Comparison of ENCODE assay signal across 10 cellular contexts in genomic region chr12:47824629-47825028, GRCh38. TPM values are rescaled to one million over a fixed set of nuclear protein-coding genes. Genes with fewer than 3 reads are reported as not detected.
DNase-seq lines count a peak whose midpoint lies in the region; ATAC-seq and TF ChIP-seq lines count a peak whose summit lies in the region.
"Had no signal": no experiment of that assay in that cellular context is flagged by ENCODE, and none has a peak within 500 bp of the region (broad histone marks: within the 10 kb centered on the region; RNA-seq: fewer than 3 reads in every experiment).

No MANE protein-coding gene starts in this region.

- peak overlapping the region; percentile 39 for H2AFZ ChIP-seq in KMS-11 (ENCODE audit: low read depth)

- H3K27ac ChIP-seq in BLaER1 treated with 17β-estradiol and CSF1 and Interleukin-3, amounts not matched to agents 10 nM and 100 nM, result peak overlapping the region in 4 of 11 experiments; percentile 1 to 17 (median 13); a peak in 1 of 22 replicates
- H3K27ac ChIP-seq in KMS-11 (peak overlapping the region; percentile 22; the same call in 1 of the 2 replicates), breast epithelium (peak overlapping the region; percentile 98 to 100), neutrophil (peak overlapping the region; percentile 40)

- H4K20me1 ChIP-seq in BLaER1 treated with 17β-estradiol and CSF1 and Interleukin-3, amounts not matched to agents 10 nM and 100 nM, result no peaks in the 10 kb centered on the region
- H4K20me1 ChIP-seq in KMS-11 (ENCODE audit: insufficient read depth), result no peaks in the 10 kb centered on the region

- TF ChIP-seq CTCF in KMS-11 (conservative IDR thresholded peaks at IDR 0.05; ENCODE audit: low read depth, low read length), result no peak
- no peak for TF ChIP-seq CTCF in breast epithelium (IDR thresholded peaks at IDR 0.05)
- no peak for TF ChIP-seq CTCF in neutrophil (IDR thresholded peaks at IDR 0.05)

- no peak overlapping the region for H3K4me3 ChIP-seq in BLaER1 treated with 17β-estradiol and CSF1 and Interleukin-3, amounts not matched to agents 10 nM and 100 nM
- H3K4me3 ChIP-seq in KMS-11 (IDR thresholded peaks at IDR 0.05; ENCODE audit: insufficient read depth, low read depth, low read length) (no peak overlapping the region), breast epithelium (no peak overlapping the region), neutrophil (ENCODE audit: low read depth in 1 of 2, low read length in 1 of 2) (no peak overlapping the region), HAP-1 (no peak overlapping the region)

- H3K9ac ChIP-seq in BLaER1 treated with 17β-estradiol and CSF1 and Interleukin-3, amounts not matched to agents 10 nM and 100 nM, result no peak overlapping the region
- H3K9ac ChIP-seq in KMS-11, result no peak overlapping the region

- ATAC-seq in HG02588 (IDR thresholded peaks at IDR 0.05; ENCODE audit: unreplicated experiment), result no peak
- no peak for ATAC-seq in HG02623 (IDR thresholded peaks at IDR 0.05; ENCODE audit: unreplicated experiment)

- H3K36me3 ChIP-seq in BLaER1 treated with 17β-estradiol and CSF1 and Interleukin-3, amounts not matched to agents 10 nM and 100 nM, result no peaks in the 10 kb centered on the region
- H3K36me3 ChIP-seq in KMS-11 (ENCODE audit: insufficient read depth) (no peaks in the 10 kb centered on the region), breast epithelium (no peaks in the 10 kb centered on the region), neutrophil (no peaks in the 10 kb centered on the region), HAP-1 (replicated peaks) (no peaks in the 10 kb centered on the region)

- no peaks in the 10 kb centered on the region for H3K9me3 ChIP-seq in BLaER1 treated with 17β-estradiol and CSF1 and Interleukin-3, amounts not matched to agents 10 nM and 100 nM (replicated peaks in 1 of 11)
- no peaks in the 10 kb centered on the region for H3K9me3 ChIP-seq in breast epithelium
- no peaks in the 10 kb centered on the region for H3K9me3 ChIP-seq in neutrophil
- H3K9me3 ChIP-seq in HAP-1, result no peaks in the 10 kb centered on the region

- in situ Hi-C loops in HAP-1 (cut with MboI; ENCODE audit: low sequenced_read_pairs), result no loop called here

- peak overlapping the region; percentile 48 to 99 (median 93); a peak in 20 of 22 replicates for H3K4me2 ChIP-seq in BLaER1 treated with 17β-estradiol and CSF1 and Interleukin-3, amounts not matched to agents 10 nM and 100 nM
- peak overlapping the region; percentile 64 for H3K4me2 ChIP-seq in KMS-11

- intact Hi-C loops in breast epithelium (cut with DNase I; ENCODE audit: low total_unique reads), result no loop called here

- no peak for TF ChIP-seq POLR2A in breast epithelium (IDR thresholded peaks at IDR 0.05)

- DNase-seq in breast epithelium (ENCODE audit: low spot score in 2 of 2) (no peak), HAP-1 (ENCODE audit: low spot score in 2 of 2) (no peak), LoVo (ENCODE audit: low spot score) (no peak)
- DNase-seq: activated effector memory CD4-positive, alpha-beta T cell treated with Interleukin-2 at 50 U/mL for 16 hours; NCI-H69 had no signal

- H3K79me2 ChIP-seq in KMS-11 (ENCODE audit: insufficient read depth, low read depth), result peaks cover 12% of the 10 kb centered on the region; the same call in 1 of the 2 replicates

- H3K4me1 ChIP-seq in BLaER1 treated with 17β-estradiol and CSF1 and Interleukin-3, amounts not matched to agents 10 nM and 100 nM, result peaks cover 63 to 91% (median 76%) of the 10 kb centered on the region in 10 experiments
- peaks cover 79% of the 10 kb centered on the region for H3K4me1 ChIP-seq in KMS-11 (ENCODE audit: low read depth, poor library complexity, severe bottlenecking)
- H3K4me1 ChIP-seq in breast epithelium, result peaks cover 40 to 46% of the 10 kb centered on the region in 2 donors
- peaks cover 67 to 69% of the 10 kb centered on the region in 2 experiments for H3K4me1 ChIP-seq in neutrophil (ENCODE audit: control insufficient read depth in 1 of 2, insufficient read depth in 1 of 2, low read depth in 1 of 2, low read length in 1 of 2)
- H3K4me1 ChIP-seq in HAP-1, result peaks cover 14% of the 10 kb centered on the region

- no peaks in the 10 kb centered on the region for H3K27me3 ChIP-seq in BLaER1 treated with 17β-estradiol and CSF1 and Interleukin-3, amounts not matched to agents 10 nM and 100 nM
- no peaks in the 10 kb centered on the region for H3K27me3 ChIP-seq in KMS-11 (ENCODE audit: insufficient read depth, low read depth)
- H3K27me3 ChIP-seq in breast epithelium, result no peaks in the 10 kb centered on the region
- no peaks in the 10 kb centered on the region for H3K27me3 ChIP-seq in neutrophil
- no peaks in the 10 kb centered on the region for H3K27me3 ChIP-seq in HAP-1 (ENCODE audit: low read depth)

RNA-seq across cellular contexts. Expression of gene HDAC7, which starts 4.9 kb away (rescaled TPM):
- total RNA-seq in breast epithelium, result 10 to 100 TPM; 37.6 to 77.0 (median 44.9) TPM

RNA-seq across cellular contexts. Expression of gene SLC48A1, which starts 51.6 kb away (rescaled TPM):
- total RNA-seq in breast epithelium, result 10 to 100 TPM; 27.5 to 51.5 (median 30.6) TPM
